Comparison of ENCODE assay signal across 1 cellular context in the genomic region with DNA sequence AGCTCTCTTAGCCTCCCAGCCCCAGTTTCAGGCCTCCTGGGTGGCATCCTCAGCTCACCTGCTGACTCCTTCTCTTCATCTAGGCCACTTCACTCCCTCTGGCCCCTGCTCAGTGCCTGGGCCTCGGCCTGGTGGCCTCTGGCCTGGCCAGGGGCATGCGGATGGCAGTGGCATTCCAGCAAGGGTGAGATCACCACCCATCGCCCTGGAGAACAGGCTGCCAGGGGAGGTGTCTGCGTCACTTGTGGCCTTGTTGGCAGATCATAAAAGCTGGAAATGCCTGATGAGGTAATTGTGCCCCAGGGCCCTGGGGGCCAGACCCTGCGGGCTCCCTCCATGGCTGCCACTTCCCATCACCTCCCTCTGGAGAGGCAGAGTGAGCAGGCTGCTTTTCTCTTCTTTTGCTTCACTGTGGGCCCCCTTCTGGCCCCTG.
TF ChIP-seq lines count a peak whose summit lies in the region.

No MANE protein-coding gene starts in this region.

TF ChIP-seq in GM23338, 12 proteins besides CTCF, POLR2A, EP300 and RAD21 (continued from another document):
- TF ChIP-seq, protein P1, sequence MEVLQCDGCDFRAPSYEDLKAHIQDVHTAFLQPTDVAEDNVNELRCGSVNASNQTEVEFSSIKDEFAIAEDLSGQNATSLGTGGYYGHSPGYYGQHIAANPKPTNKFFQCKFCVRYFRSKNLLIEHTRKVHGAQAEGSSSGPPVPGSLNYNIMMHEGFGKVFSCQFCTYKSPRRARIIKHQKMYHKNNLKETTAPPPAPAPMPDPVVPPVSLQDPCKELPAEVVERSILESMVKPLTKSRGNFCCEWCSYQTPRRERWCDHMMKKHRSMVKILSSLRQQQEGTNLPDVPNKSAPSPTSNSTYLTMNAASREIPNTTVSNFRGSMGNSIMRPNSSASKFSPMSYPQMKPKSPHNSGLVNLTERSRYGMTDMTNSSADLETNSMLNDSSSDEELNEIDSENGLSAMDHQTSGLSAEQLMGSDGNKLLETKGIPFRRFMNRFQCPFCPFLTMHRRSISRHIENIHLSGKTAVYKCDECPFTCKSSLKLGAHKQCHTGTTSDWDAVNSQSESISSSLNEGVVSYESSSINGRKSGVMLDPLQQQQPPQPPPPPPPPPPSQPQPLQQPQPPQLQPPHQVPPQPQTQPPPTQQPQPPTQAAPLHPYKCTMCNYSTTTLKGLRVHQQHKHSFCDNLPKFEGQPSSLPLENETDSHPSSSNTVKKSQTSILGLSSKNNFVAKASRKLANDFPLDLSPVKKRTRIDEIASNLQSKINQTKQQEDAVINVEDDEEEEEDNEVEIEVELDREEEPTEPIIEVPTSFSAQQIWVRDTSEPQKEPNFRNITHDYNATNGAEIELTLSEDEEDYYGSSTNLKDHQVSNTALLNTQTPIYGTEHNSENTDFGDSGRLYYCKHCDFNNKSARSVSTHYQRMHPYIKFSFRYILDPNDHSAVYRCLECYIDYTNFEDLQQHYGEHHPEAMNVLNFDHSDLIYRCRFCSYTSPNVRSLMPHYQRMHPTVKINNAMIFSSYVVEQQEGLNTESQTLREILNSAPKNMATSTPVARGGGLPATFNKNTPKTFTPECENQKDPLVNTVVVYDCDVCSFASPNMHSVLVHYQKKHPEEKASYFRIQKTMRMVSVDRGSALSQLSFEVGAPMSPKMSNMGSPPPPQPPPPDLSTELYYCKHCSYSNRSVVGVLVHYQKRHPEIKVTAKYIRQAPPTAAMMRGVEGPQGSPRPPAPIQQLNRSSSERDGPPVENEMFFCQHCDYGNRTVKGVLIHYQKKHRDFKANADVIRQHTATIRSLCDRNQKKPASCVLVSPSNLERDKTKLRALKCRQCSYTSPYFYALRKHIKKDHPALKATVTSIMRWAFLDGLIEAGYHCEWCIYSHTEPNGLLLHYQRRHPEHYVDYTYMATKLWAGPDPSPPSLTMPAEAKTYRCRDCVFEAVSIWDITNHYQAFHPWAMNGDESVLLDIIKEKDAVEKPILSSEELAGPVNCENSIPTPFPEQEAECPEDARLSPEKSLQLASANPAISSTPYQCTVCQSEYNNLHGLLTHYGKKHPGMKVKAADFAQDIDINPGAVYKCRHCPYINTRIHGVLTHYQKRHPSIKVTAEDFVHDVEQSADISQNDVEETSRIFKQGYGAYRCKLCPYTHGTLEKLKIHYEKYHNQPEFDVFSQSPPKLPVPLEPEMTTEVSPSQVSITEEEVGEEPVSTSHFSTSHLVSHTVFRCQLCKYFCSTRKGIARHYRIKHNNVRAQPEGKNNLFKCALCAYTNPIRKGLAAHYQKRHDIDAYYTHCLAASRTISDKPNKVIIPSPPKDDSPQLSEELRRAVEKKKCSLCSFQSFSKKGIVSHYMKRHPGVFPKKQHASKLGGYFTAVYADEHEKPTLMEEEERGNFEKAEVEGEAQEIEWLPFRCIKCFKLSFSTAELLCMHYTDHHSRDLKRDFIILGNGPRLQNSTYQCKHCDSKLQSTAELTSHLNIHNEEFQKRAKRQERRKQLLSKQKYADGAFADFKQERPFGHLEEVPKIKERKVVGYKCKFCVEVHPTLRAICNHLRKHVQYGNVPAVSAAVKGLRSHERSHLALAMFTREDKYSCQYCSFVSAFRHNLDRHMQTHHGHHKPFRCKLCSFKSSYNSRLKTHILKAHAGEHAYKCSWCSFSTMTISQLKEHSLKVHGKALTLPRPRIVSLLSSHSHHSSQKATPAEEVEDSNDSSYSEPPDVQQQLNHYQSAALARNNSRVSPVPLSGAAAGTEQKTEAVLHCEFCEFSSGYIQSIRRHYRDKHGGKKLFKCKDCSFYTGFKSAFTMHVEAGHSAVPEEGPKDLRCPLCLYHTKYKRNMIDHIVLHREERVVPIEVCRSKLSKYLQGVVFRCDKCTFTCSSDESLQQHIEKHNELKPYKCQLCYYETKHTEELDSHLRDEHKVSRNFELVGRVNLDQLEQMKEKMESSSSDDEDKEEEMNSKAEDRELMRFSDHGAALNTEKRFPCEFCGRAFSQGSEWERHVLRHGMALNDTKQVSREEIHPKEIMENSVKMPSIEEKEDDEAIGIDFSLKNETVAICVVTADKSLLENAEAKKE (CRISPR knock-in tag; IDR thresholded peaks at IDR 0.05), result no peak
- TF ChIP-seq NANOG (IDR thresholded peaks at IDR 0.05; ENCODE audit: borderline replicate concordance) (no peak), ZNF331 (CRISPR knock-in tag; IDR thresholded peaks at IDR 0.05; ENCODE audit: low read depth) (no peak), JUNB (IDR thresholded peaks at IDR 0.05; ENCODE audit: unreplicated experiment) (no peak), EZH2 (IDR thresholded peaks at IDR 0.05; ENCODE audit: low read depth, unreplicated experiment) (no peak), EZH2phosphoT487 (IDR thresholded peaks at IDR 0.05; ENCODE audit: unreplicated experiment) (no peak), POLR2AphosphoS5 (IDR thresholded peaks at IDR 0.05; ENCODE audit: low read depth) (no peak)
- TF ChIP-seq, protein P2, sequence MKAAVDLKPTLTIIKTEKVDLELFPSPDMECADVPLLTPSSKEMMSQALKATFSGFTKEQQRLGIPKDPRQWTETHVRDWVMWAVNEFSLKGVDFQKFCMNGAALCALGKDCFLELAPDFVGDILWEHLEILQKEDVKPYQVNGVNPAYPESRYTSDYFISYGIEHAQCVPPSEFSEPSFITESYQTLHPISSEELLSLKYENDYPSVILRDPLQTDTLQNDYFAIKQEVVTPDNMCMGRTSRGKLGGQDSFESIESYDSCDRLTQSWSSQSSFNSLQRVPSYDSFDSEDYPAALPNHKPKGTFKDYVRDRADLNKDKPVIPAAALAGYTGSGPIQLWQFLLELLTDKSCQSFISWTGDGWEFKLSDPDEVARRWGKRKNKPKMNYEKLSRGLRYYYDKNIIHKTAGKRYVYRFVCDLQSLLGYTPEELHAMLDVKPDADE (IDR thresholded peaks at IDR 0.05), result no peak
- TF ChIP-seq, protein P3, sequence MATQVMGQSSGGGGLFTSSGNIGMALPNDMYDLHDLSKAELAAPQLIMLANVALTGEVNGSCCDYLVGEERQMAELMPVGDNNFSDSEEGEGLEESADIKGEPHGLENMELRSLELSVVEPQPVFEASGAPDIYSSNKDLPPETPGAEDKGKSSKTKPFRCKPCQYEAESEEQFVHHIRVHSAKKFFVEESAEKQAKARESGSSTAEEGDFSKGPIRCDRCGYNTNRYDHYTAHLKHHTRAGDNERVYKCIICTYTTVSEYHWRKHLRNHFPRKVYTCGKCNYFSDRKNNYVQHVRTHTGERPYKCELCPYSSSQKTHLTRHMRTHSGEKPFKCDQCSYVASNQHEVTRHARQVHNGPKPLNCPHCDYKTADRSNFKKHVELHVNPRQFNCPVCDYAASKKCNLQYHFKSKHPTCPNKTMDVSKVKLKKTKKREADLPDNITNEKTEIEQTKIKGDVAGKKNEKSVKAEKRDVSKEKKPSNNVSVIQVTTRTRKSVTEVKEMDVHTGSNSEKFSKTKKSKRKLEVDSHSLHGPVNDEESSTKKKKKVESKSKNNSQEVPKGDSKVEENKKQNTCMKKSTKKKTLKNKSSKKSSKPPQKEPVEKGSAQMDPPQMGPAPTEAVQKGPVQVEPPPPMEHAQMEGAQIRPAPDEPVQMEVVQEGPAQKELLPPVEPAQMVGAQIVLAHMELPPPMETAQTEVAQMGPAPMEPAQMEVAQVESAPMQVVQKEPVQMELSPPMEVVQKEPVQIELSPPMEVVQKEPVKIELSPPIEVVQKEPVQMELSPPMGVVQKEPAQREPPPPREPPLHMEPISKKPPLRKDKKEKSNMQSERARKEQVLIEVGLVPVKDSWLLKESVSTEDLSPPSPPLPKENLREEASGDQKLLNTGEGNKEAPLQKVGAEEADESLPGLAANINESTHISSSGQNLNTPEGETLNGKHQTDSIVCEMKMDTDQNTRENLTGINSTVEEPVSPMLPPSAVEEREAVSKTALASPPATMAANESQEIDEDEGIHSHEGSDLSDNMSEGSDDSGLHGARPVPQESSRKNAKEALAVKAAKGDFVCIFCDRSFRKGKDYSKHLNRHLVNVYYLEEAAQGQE (IDR thresholded peaks at IDR 0.05; ENCODE audit: unreplicated experiment), result no peak
